In the genomic region with DNA sequence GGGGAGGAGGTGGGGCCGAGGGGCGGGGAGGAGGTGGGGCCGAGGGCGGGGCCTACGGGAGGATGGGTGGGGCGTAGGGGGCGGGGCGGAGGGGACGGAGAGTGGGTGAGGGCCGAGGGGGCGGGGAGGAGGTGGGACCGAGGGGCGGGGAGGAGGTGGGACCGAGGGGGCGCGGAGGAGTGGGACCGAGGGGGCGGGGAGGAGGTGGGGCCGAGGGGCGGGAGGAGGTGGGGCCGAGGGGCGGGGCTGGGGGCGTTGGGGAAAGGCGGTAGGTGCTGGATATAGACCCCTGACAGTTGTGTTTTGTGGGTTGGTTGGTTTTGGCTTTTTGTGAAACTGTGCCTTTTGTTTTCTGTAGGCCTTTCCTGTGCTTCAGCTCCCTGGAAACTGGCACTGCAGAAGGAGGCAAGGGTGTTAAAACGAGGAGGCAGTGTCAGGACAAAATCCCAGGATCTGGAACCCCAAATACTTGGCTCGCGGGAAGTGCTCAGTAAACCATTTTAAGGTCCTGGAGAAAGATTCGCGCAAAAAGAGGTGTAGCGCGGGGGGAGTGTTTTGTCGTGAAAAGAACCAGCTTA, we compare ENCODE assay signal across 8 cellular contexts. TPM values are rescaled to one million over a fixed set of nuclear protein-coding genes. Genes with fewer than 3 reads are reported as not detected.
A peak's percentile ranks its signal among the peaks of the same experiment; 100 is the strongest.
DNase-seq lines count a peak whose midpoint lies in the region; ATAC-seq, FAIRE-seq and TF ChIP-seq lines count a peak whose summit lies in the region.
"Had no signal": no experiment of that assay in that cellular context is flagged by ENCODE, and none has a peak within 500 bp of the region (broad histone marks: within the 10 kb centered on the region; RNA-seq: fewer than 3 reads in every experiment).

No MANE protein-coding gene starts in this region.

- DNase-seq in H54 (ENCODE audit: insufficient read length, low spot score) (peak; percentile 28), NCI-H526 treated with DMSO at 0.1 percent for 48 hours (lab: John Stamatoyannopoulos, UW) (peak; percentile 28), foreskin fibroblast (peak; percentile 47 to 78), DMS114 treated with DMSO at 0.1 percent for 48 hours (lab: John Stamatoyannopoulos, UW; ENCODE audit: unreplicated experiment) (no peak)
- DNase-seq in activated T-cell treated with anti-CD3 and anti-CD28 coated beads, Interleukin-2, amount 50 U/mL, for 72 hours: peak; percentile 57 to 60

- no peaks in the 10 kb centered on the region for H3K9me3 Mint-ChIP-seq in activated T-cell treated with anti-CD3 and anti-CD28 coated beads, Interleukin-2, amount 50 U/mL, for 72 hours

- no peak for TF ChIP-seq POLR2A in H54 (IDR thresholded peaks at IDR 0.05; ENCODE audit: low read depth, low read length)

- no peak for FAIRE-seq in H54 (lab: Jason Lieb, UNC)
- FAIRE-seq: islet of Langerhans had no signal

- peaks cover 0 to 9% of the 10 kb centered on the region in 2 donors for H3K36me3 Mint-ChIP-seq in activated T-cell treated with anti-CD3 and anti-CD28 coated beads, Interleukin-2, amount 50 U/mL, for 72 hours (ENCODE audit: insufficient read depth in 2 of 2)

- H3K36me3 ChIP-seq in neutrophil (no peaks in the 10 kb centered on the region), subcutaneous abdominal adipose tissue (ENCODE audit: control insufficient read depth in 5 of 5, insufficient read depth in 5 of 5, low read length in 5 of 5) (no peaks in the 10 kb centered on the region)

- H3K4me1 Mint-ChIP-seq in activated T-cell treated with anti-CD3 and anti-CD28 coated beads, Interleukin-2, amount 50 U/mL, for 72 hours (ENCODE audit: low read depth): peaks cover 17% of the 10 kb centered on the region

- no peak for TF ChIP-seq CTCF in foreskin fibroblast (IDR thresholded peaks at IDR 0.05; ENCODE audit: low read depth, low read length)
- TF ChIP-seq CTCF in neutrophil (IDR thresholded peaks at IDR 0.05): no peak

- peak overlapping the region; percentile 56 for H3K27ac Mint-ChIP-seq in activated T-cell treated with anti-CD3 and anti-CD28 coated beads, Interleukin-2, amount 50 U/mL, for 72 hours

- H3K4me3 Mint-ChIP-seq in activated T-cell treated with anti-CD3 and anti-CD28 coated beads, Interleukin-2, amount 50 U/mL, for 72 hours: peak overlapping the region; percentile 81 to 85

- peaks cover 40% of the 10 kb centered on the region for H3K27me3 Mint-ChIP-seq in activated T-cell treated with anti-CD3 and anti-CD28 coated beads, Interleukin-2, amount 50 U/mL, for 72 hours (ENCODE audit: low read depth)

- H3K4me3 ChIP-seq in foreskin fibroblast (ENCODE audit: low read depth in 1 of 2, low read length in 2 of 2): peak overlapping the region; percentile 35 to 59
- H3K4me3 ChIP-seq in neutrophil (ENCODE audit: low read depth in 1 of 2, low read length in 1 of 2): peak overlapping the region; percentile 41 to 50
- H3K4me3 ChIP-seq in subcutaneous abdominal adipose tissue (ENCODE audit: low read depth in 1 of 5, low read length in 5 of 5): peak overlapping the region; percentile 59 to 67 (median 60)

- peak overlapping the region; percentile 90 for H3K27ac ChIP-seq in neutrophil
- H3K27ac ChIP-seq in subcutaneous abdominal adipose tissue (ENCODE audit: low read depth, low read length): peak overlapping the region; percentile 34

- peak; percentile 18 to 39 for ATAC-seq in activated T-cell treated with anti-CD3 and anti-CD28 coated beads, Interleukin-2, amount 50 U/mL, for 72 hours (replicated peaks in 1 of 2)

- H3K9me3 ChIP-seq in neutrophil (no peaks in the 10 kb centered on the region), subcutaneous abdominal adipose tissue (ENCODE audit: control insufficient read depth in 5 of 5, low read length in 5 of 5) (no peaks in the 10 kb centered on the region)

- peak overlapping the region in 2 of 5 donors; percentile 30 to 35 for H3K9ac ChIP-seq in subcutaneous abdominal adipose tissue (ENCODE audit: low read length in 5 of 5)

- H3K27me3 ChIP-seq in neutrophil (no peaks in the 10 kb centered on the region), subcutaneous abdominal adipose tissue (ENCODE audit: control insufficient read depth in 5 of 5, insufficient read depth in 4 of 5, low read length in 5 of 5) (peaks cover 0 to 2% (median 0%) of the 10 kb centered on the region in 5 donors)

- H3K4me1 ChIP-seq in neutrophil (ENCODE audit: control insufficient read depth in 1 of 2, insufficient read depth in 1 of 2, low read depth in 1 of 2, low read length in 1 of 2) (peaks cover 8 to 20% of the 10 kb centered on the region in 2 experiments), subcutaneous abdominal adipose tissue (ENCODE audit: control insufficient read depth in 5 of 5, insufficient read depth in 5 of 5, low read length in 5 of 5) (peaks cover 4 to 22% (median 19%) of the 10 kb centered on the region in 5 donors)

RNA-seq across cellular contexts. Expression of a gene that starts 0.6 kb away (rescaled TPM):
- total RNA-seq in activated T-cell treated with anti-CD3 and anti-CD28 coated beads, Interleukin-2, amount 50 U/mL, for 72 hours: 10 to 100 TPM; 20.1 to 21.7 TPM

RNA-seq across cellular contexts. Expression of a gene that starts 10.9 kb away (rescaled TPM):
- total RNA-seq in activated T-cell treated with anti-CD3 and anti-CD28 coated beads, Interleukin-2, amount 50 U/mL, for 72 hours: 10 to 100 TPM; 11.4 to 12.2 TPM
